11 cellular contexts compared by ENCODE assay signal in genomic region chr1:159448181-159448580, GRCh38. TPM values are rescaled to one million over a fixed set of nuclear protein-coding genes. Genes with fewer than 3 reads are reported as not detected.
"Had no signal": no experiment of that assay in that cellular context is flagged by ENCODE, and none has a peak within 500 bp of the region (broad histone marks: within the 10 kb centered on the region; RNA-seq: fewer than 3 reads in every experiment).

No MANE protein-coding gene starts in this region.

- H3K4me2 ChIP-seq: GM23338 had no signal

- H3K27ac ChIP-seq: GM23248 had no signal

- H3K9ac ChIP-seq: GM23248 had no signal

- H2AFZ ChIP-seq: GM23248, GM23338 had no signal

- FAIRE-seq: H1, H54 had no signal

- H3K4me3 ChIP-seq: GM23248, GM23338, HAP-1 had no signal

- H3K4me1 ChIP-seq: HAP-1 had no signal

- H3K36me3 ChIP-seq: HAP-1 had no signal

- DNase-seq: GM23248, GOT3, H7, H9, HCEC 1CT, HFFc6 had no signal

RNA-seq across cellular contexts. Expression of gene OR10J1, which starts 8.7 kb away (rescaled TPM):
- total RNA-seq: GM23248, GM23338, H1, H4, H7, H9, HFFc6 had no signal
- polyA plus RNA-seq: GM23248, GM23338, H1 had no signal

RNA-seq across cellular contexts. Expression of gene OR10J4, which starts 16.2 kb away (rescaled TPM):
- total RNA-seq: GM23248, GM23338, H1, H4, H7, H9, HFFc6 had no signal
- polyA plus RNA-seq: GM23248, GM23338, H1 had no signal
